Comparison of ENCODE assay signal across 14 cellular contexts in the genomic region with DNA sequence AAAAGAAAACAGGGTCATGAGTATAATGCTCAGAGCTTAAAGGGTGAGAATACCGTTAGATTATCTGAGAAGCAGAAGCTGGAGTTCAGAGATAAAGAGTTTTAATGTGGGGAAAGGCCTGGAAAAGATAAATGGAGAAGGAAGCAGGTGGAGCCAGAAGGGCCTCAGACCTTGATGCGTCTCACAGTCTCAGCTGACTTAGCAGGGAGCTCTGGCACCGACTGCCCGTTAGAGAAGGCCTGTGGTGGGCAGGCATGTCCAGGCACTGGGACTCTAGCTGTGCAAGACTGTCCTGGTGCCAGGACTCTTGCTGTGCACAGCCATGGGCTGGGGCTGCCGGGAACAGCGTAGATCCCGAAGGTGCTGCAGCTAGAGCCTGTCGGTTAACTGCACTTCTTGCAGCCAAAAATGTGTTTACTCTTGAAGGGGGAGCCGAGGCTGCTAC.
DNase-seq lines count a peak whose midpoint lies in the region; ATAC-seq and TF ChIP-seq lines count a peak whose summit lies in the region.
"Had no signal": no experiment of that assay in that cellular context is flagged by ENCODE, and none has a peak within 500 bp of the region (broad histone marks: within the 10 kb centered on the region; RNA-seq: fewer than 3 reads in every experiment).

No MANE protein-coding gene starts in this region.

- POLR2A ChIA-PET in GM10248 (lab: Yijun Ruan, JAX): no interaction called here

- TF ChIP-seq EP300 in Ishikawa (IDR thresholded peaks at IDR 0.05; ENCODE audit: borderline replicate concordance): no peak; the same call in 1 of the 2 replicates

- no peak for TF ChIP-seq CTCF in GM10248 (IDR thresholded peaks at IDR 0.05; ENCODE audit: control extremely low read depth, extremely low read depth, low read depth, missing control alignments)

- DNase-seq in NCI-H69 (lab: John Stamatoyannopoulos, UW) (peak; percentile 97), cerebellar cortex (ENCODE audit: low spot score) (peak; percentile 66), retina (peak; percentile 30), GM10248 (ENCODE audit: extremely low spot score) (no peak)
- DNase-seq: activated CD4-positive, alpha-beta T cell treated with anti-CD3 and anti-CD28 coated beads, Interleukin-2, amount 50 U/mL, for 1 hour; activated naive CD4-positive, alpha-beta T cell treated with anti-CD3 and anti-CD28 coated beads for 36 hours; aorta; Calu3; endodermal cell; naive thymus-derived CD8-positive, alpha-beta T cell; NCI-H187 had no signal

- ATAC-seq in GM18511 (IDR thresholded peaks at IDR 0.05; ENCODE audit: unreplicated experiment) (no peak), HG03025 (IDR thresholded peaks at IDR 0.05; ENCODE audit: low FRiP score, unreplicated experiment) (no peak)
- ATAC-seq: naive thymus-derived CD8-positive, alpha-beta T cell had no signal

- CTCF ChIA-PET in GM10248 (lab: Yijun Ruan, JAX): interaction anchor here (1.3 to 2.5 kb wide), 6 partner anchors 11 to 159 kb away, joined by 3 to 11 read pairs (median 5); no protein-coding TSS in a partner anchor

- TF ChIP-seq RAD21 in Ishikawa (IDR thresholded peaks at IDR 0.05; ENCODE audit: low read depth): no peak

TF ChIP-seq in Ishikawa, 13 proteins besides CTCF, POLR2A, EP300 and RAD21:
- TF ChIP-seq MAX (IDR thresholded peaks at IDR 0.05) (peak; percentile 40; the same call in 1 of the 2 replicates), YY1 (IDR thresholded peaks at IDR 0.05; ENCODE audit: low read depth) (0 out of 2 replicates have a peak, but pooled peaks have one; percentile 38), FOXM1 (IDR thresholded peaks at IDR 0.05; ENCODE audit: borderline replicate concordance, low read depth) (no peak), REST (IDR thresholded peaks at IDR 0.05; ENCODE audit: low read depth) (no peak), TCF12 (IDR thresholded peaks at IDR 0.05; ENCODE audit: low read depth) (peak; percentile 67; the same call in 1 of the 2 replicates), TEAD4 (IDR thresholded peaks at IDR 0.05) (no peak), NFIC (IDR thresholded peaks at IDR 0.05) (peak; percentile 92)
- TF ChIP-seq, protein P1, sequence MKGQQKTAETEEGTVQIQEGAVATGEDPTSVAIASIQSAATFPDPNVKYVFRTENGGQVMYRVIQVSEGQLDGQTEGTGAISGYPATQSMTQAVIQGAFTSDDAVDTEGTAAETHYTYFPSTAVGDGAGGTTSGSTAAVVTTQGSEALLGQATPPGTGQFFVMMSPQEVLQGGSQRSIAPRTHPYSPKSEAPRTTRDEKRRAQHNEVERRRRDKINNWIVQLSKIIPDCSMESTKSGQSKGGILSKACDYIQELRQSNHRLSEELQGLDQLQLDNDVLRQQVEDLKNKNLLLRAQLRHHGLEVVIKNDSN (IDR thresholded peaks at IDR 0.05): peak; percentile 34; the same call in 1 of the 2 replicates
TF ChIP-seq in Ishikawa: peak in this region for 5.
